ENCODE assay signal across 35 cellular contexts in genomic region chrX:16335181-16335580, GRCh38.
"Had no signal": no experiment of that assay in that cellular context is flagged by ENCODE, and none has a peak within 500 bp of the region (broad histone marks: within the 10 kb centered on the region; RNA-seq: fewer than 3 reads in every experiment).

No MANE protein-coding gene starts in this region.

- H3K9me3 Mint-ChIP-seq: activated B cell treated with CpG ODN at 0.5 μM for 24 hours; activated CD8-positive, alpha-beta T cell treated with anti-CD3 and anti-CD28 coated beads for 36 hours; activated T-cell treated with anti-CD3 and anti-CD28 coated beads, Interleukin-2, amount 50 U/mL, for 24 hours; dendritic cell treated with granulocyte-macrophage colony-stimulating factor and Interleukin-4, amounts not matched to agents 40 ng/mL and 50 ng/mL, for 4 days; T-helper 2 cell treated with Interferon-gamma antibody and Interleukin-4, amounts not matched to agents 5 μg/mL and 100 μg/mL, for 36 hours had no signal

- H3K27me3 ChIP-seq: brain microvascular endothelial cell, esophagus muscularis mucosa, gastroesophageal sphincter had no signal

- H3K9me3 ChIP-seq: gastroesophageal sphincter had no signal

- ATAC-seq: activated CD4-positive, CD25-positive, alpha-beta regulatory T cell treated with anti-CD3 and anti-CD28 coated beads, Interleukin-2, amount 50 U/mL, for 24 hours; activated CD8-positive, alpha-beta memory T cell treated with anti-CD3 and anti-CD28 coated beads, Interleukin-2, amount 10 ng/mL, durations not matched to agents 7 days and 5 days; activated CD8-positive, alpha-beta T cell treated with anti-CD3 and anti-CD28 coated beads for 36 hours; activated T-cell treated with anti-CD3 and anti-CD28 coated beads, Interleukin-2, amount 50 U/mL, for 72 hours; gastroesophageal sphincter; T-helper 17 cell had no signal

- H3K36me3 ChIP-seq: brain microvascular endothelial cell, esophagus muscularis mucosa, gastroesophageal sphincter, WERI-Rb-1 had no signal

- H3K4me1 Mint-ChIP-seq: activated B cell treated with CpG ODN at 0.5 μM for 24 hours; activated CD8-positive, alpha-beta memory T cell treated with anti-CD3 and anti-CD28 coated beads, Interleukin-2, amount 10 ng/mL, durations not matched to agents 7 days and 5 days; activated naive CD8-positive, alpha-beta T cell treated with anti-CD3 and anti-CD28 coated beads, Interleukin-2, amount 10 ng/mL, durations not matched to agents 7 days and 5 days; central memory CD8-positive, alpha-beta T cell; endodermal cell; T-helper 17 cell had no signal

- DNase-seq: activated B cell treated with CpG ODN at 0.5 μM for 24 hours; activated CD4-positive, alpha-beta T cell treated with anti-CD3 and anti-CD28 coated beads for 48 hours; activated CD4-positive, alpha-beta T cell treated with anti-CD3 and anti-CD28 coated beads, Interleukin-2, amount 50 U/mL, for 1 hour; activated CD4-positive, alpha-beta T cell treated with anti-CD3 and anti-CD28 coated beads, Interleukin-2, amount 50 U/mL, for 48 hours; activated CD8-positive, alpha-beta memory T cell treated with anti-CD3 and anti-CD28 coated beads, Interleukin-2, amount 10 ng/mL, durations not matched to agents 7 days and 5 days; activated CD8-positive, alpha-beta memory T cell treated with anti-CD3 and anti-CD28 coated beads, Interleukin-2, amount 50 U/mL, for 48 hours; activated CD8-positive, alpha-beta T cell treated with anti-CD3 and anti-CD28 coated beads for 36 hours; activated gamma-delta T cell; activated naive CD4-positive, alpha-beta T cell; activated naive CD4-positive, alpha-beta T cell treated with anti-CD3 and anti-CD28 coated beads, Interleukin-2, amount 50 U/mL, for 16 hours; activated naive CD8-positive, alpha-beta T cell treated with anti-CD3 and anti-CD28 coated beads, Interleukin-2, amount 10 ng/mL, durations not matched to agents 7 days and 5 days; activated T-cell treated with anti-CD3 and anti-CD28 coated beads for 4 hours; activated T-cell treated with anti-CD3 and anti-CD28 coated beads, Interleukin-2, amount 50 U/mL, for 24 hours; activated T-cell treated with anti-CD3 and anti-CD28 coated beads, Interleukin-2, amount 50 U/mL, for 72 hours; amniotic stem cell; anterior cingulate cortex; brain microvascular endothelial cell; dorsolateral prefrontal cortex; effector memory CD4-positive, alpha-beta T cell; endodermal cell; erythroblast; foreskin melanocyte; head of caudate nucleus; T-helper 1 cell; T-helper 17 cell; T1000; WERI-Rb-1 had no signal

- H3K4me1 ChIP-seq: esophagus muscularis mucosa, gastroesophageal sphincter had no signal

- H3K27me3 Mint-ChIP-seq: activated B cell treated with CpG ODN at 0.5 μM for 24 hours; activated CD8-positive, alpha-beta memory T cell treated with anti-CD3 and anti-CD28 coated beads, Interleukin-2, amount 10 ng/mL, durations not matched to agents 7 days and 5 days; activated CD8-positive, alpha-beta T cell treated with anti-CD3 and anti-CD28 coated beads for 36 hours; activated naive CD8-positive, alpha-beta T cell treated with anti-CD3 and anti-CD28 coated beads, Interleukin-2, amount 10 ng/mL, durations not matched to agents 7 days and 5 days; central memory CD8-positive, alpha-beta T cell; dendritic cell treated with granulocyte-macrophage colony-stimulating factor and Interleukin-4, amounts not matched to agents 40 ng/mL and 50 ng/mL, for 4 days; T-helper 17 cell had no signal

- H3K27ac ChIP-seq: brain microvascular endothelial cell, coronary artery, dorsolateral prefrontal cortex, esophagus muscularis mucosa, gastroesophageal sphincter, WERI-Rb-1 had no signal

- H3K36me3 Mint-ChIP-seq: activated CD8-positive, alpha-beta memory T cell treated with anti-CD3 and anti-CD28 coated beads, Interleukin-2, amount 10 ng/mL, durations not matched to agents 7 days and 5 days; activated naive CD8-positive, alpha-beta T cell treated with anti-CD3 and anti-CD28 coated beads, Interleukin-2, amount 10 ng/mL, durations not matched to agents 7 days and 5 days had no signal

- H3K27ac Mint-ChIP-seq: activated B cell treated with CpG ODN at 0.5 μM for 24 hours; activated CD8-positive, alpha-beta memory T cell treated with anti-CD3 and anti-CD28 coated beads, Interleukin-2, amount 10 ng/mL, durations not matched to agents 7 days and 5 days; activated CD8-positive, alpha-beta T cell treated with anti-CD3 and anti-CD28 coated beads for 36 hours; activated naive CD8-positive, alpha-beta T cell treated with anti-CD3 and anti-CD28 coated beads, Interleukin-2, amount 10 ng/mL, durations not matched to agents 7 days and 5 days; activated T-cell treated with anti-CD3 and anti-CD28 coated beads, Interleukin-2, amount 50 U/mL, for 24 hours; activated T-cell treated with anti-CD3 and anti-CD28 coated beads, Interleukin-2, amount 50 U/mL, for 72 hours; dendritic cell treated with granulocyte-macrophage colony-stimulating factor and Interleukin-4, amounts not matched to agents 40 ng/mL and 50 ng/mL, for 4 days; endodermal cell; T-helper 17 cell; T-helper 2 cell treated with Interferon-gamma antibody and Interleukin-4, amounts not matched to agents 5 μg/mL and 100 μg/mL, for 36 hours had no signal

- FAIRE-seq: bronchial epithelial cell had no signal

- H3K4me3 ChIP-seq: coronary artery, dorsolateral prefrontal cortex, esophagus muscularis mucosa, gastroesophageal sphincter had no signal

- H3K4me3 Mint-ChIP-seq: activated B cell treated with CpG ODN at 0.5 μM for 24 hours; activated CD8-positive, alpha-beta memory T cell treated with anti-CD3 and anti-CD28 coated beads, Interleukin-2, amount 10 ng/mL, durations not matched to agents 7 days and 5 days; activated CD8-positive, alpha-beta T cell treated with anti-CD3 and anti-CD28 coated beads for 36 hours; activated naive CD8-positive, alpha-beta T cell treated with anti-CD3 and anti-CD28 coated beads, Interleukin-2, amount 10 ng/mL, durations not matched to agents 7 days and 5 days; activated T-cell treated with anti-CD3 and anti-CD28 coated beads, Interleukin-2, amount 50 U/mL, for 24 hours; activated T-cell treated with anti-CD3 and anti-CD28 coated beads, Interleukin-2, amount 50 U/mL, for 72 hours; central memory CD8-positive, alpha-beta T cell; dendritic cell treated with granulocyte-macrophage colony-stimulating factor and Interleukin-4, amounts not matched to agents 40 ng/mL and 50 ng/mL, for 4 days; endodermal cell; T-helper 17 cell; T-helper 2 cell treated with Interferon-gamma antibody and Interleukin-4, amounts not matched to agents 5 μg/mL and 100 μg/mL, for 36 hours had no signal
